In genomic region chrX:69287025-69287540, GRCh38 we compare ENCODE assay signal across 1 cellular context.
A peak's percentile ranks its signal among the peaks of the same experiment; 100 is the strongest.
TF ChIP-seq lines count a peak whose summit lies in the region.

No MANE protein-coding gene starts in this region.

TF ChIP-seq in K562, 482 proteins besides CTCF, POLR2A, EP300 and RAD21 (continued from another document):
- TF ChIP-seq, protein P1, sequence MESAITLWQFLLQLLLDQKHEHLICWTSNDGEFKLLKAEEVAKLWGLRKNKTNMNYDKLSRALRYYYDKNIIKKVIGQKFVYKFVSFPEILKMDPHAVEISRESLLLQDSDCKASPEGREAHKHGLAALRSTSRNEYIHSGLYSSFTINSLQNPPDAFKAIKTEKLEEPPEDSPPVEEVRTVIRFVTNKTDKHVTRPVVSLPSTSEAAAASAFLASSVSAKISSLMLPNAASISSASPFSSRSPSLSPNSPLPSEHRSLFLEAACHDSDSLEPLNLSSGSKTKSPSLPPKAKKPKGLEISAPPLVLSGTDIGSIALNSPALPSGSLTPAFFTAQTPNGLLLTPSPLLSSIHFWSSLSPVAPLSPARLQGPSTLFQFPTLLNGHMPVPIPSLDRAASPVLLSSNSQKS (CRISPR knock-in tag; IDR thresholded peaks at IDR 0.05), result no peak
- TF ChIP-seq MAFG (tag; conservative IDR thresholded peaks at IDR 0.05) (peak; percentile 75), AFF1 (IDR thresholded peaks at IDR 0.05; ENCODE audit: low read depth in 1 of 2, partially characterized antibody in 2 of 2) (no peak), ZNF318 (IDR thresholded peaks at IDR 0.05; ENCODE audit: borderline replicate concordance in 1 of 2, low read depth in 1 of 2) (no peak), ZNF316 (IDR thresholded peaks at IDR 0.05) (peak; percentile 84), ZBTB17 (CRISPR knock-in tag; IDR thresholded peaks at IDR 0.05) (no peak), MAFF (IDR thresholded peaks at IDR 0.05; ENCODE audit: low read length) (peak; percentile 83), CBX8 (IDR thresholded peaks at IDR 0.05; ENCODE audit: borderline replicate concordance, extremely low read depth, low read depth, low read length, poor library complexity, severe bottlenecking) (no peak), SP2 (IDR thresholded peaks at IDR 0.05; ENCODE audit: extremely low read depth, low read depth, low read length, poor library complexity, severe bottlenecking) (no peak), NR2C2 (CRISPR knock-in tag; IDR thresholded peaks at IDR 0.05) (no peak), NR2C2 (tag; IDR thresholded peaks at IDR 0.05) (no peak), C11orf30 (IDR thresholded peaks at IDR 0.05; ENCODE audit: low read depth) (peak; percentile 75), KAT2B (IDR thresholded peaks at IDR 0.05; ENCODE audit: low read depth, low read length) (no peak), MLX (CRISPR knock-in tag; conservative IDR thresholded peaks at IDR 0.05) (no peak), ZSCAN32 (CRISPR knock-in tag; IDR thresholded peaks at IDR 0.05) (no peak), MAFK (IDR thresholded peaks at IDR 0.05; ENCODE audit: low read length) (peak; percentile 89), HEY1 (CRISPR knock-in tag; IDR thresholded peaks at IDR 0.05; ENCODE audit: borderline replicate concordance) (no peak), SMARCE1 (IDR thresholded peaks at IDR 0.05) (no peak)
- TF ChIP-seq, protein P2, sequence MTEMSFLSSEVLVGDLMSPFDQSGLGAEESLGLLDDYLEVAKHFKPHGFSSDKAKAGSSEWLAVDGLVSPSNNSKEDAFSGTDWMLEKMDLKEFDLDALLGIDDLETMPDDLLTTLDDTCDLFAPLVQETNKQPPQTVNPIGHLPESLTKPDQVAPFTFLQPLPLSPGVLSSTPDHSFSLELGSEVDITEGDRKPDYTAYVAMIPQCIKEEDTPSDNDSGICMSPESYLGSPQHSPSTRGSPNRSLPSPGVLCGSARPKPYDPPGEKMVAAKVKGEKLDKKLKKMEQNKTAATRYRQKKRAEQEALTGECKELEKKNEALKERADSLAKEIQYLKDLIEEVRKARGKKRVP (CRISPR knock-in tag; IDR thresholded peaks at IDR 0.05), result no peak
- TF ChIP-seq, protein P3, sequence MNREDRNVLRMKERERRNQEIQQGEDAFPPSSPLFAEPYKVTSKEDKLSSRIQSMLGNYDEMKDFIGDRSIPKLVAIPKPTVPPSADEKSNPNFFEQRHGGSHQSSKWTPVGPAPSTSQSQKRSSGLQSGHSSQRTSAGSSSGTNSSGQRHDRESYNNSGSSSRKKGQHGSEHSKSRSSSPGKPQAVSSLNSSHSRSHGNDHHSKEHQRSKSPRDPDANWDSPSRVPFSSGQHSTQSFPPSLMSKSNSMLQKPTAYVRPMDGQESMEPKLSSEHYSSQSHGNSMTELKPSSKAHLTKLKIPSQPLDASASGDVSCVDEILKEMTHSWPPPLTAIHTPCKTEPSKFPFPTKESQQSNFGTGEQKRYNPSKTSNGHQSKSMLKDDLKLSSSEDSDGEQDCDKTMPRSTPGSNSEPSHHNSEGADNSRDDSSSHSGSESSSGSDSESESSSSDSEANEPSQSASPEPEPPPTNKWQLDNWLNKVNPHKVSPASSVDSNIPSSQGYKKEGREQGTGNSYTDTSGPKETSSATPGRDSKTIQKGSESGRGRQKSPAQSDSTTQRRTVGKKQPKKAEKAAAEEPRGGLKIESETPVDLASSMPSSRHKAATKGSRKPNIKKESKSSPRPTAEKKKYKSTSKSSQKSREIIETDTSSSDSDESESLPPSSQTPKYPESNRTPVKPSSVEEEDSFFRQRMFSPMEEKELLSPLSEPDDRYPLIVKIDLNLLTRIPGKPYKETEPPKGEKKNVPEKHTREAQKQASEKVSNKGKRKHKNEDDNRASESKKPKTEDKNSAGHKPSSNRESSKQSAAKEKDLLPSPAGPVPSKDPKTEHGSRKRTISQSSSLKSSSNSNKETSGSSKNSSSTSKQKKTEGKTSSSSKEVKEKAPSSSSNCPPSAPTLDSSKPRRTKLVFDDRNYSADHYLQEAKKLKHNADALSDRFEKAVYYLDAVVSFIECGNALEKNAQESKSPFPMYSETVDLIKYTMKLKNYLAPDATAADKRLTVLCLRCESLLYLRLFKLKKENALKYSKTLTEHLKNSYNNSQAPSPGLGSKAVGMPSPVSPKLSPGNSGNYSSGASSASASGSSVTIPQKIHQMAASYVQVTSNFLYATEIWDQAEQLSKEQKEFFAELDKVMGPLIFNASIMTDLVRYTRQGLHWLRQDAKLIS (CRISPR knock-in tag; IDR thresholded peaks at IDR 0.05), result no peak
- TF ChIP-seq, protein P4, sequence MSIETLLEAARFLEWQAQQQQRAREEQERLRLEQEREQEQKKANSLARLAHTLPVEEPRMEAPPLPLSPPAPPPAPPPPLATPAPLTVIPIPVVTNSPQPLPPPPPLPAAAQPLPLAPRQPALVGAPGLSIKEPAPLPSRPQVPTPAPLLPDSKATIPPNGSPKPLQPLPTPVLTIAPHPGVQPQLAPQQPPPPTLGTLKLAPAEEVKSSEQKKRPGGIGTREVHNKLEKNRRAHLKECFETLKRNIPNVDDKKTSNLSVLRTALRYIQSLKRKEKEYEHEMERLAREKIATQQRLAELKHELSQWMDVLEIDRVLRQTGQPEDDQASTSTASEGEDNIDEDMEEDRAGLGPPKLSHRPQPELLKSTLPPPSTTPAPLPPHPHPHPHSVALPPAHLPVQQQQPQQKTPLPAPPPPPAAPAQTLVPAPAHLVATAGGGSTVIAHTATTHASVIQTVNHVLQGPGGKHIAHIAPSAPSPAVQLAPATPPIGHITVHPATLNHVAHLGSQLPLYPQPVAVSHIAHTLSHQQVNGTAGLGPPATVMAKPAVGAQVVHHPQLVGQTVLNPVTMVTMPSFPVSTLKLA (conservative IDR thresholded peaks at IDR 0.05), result no peak
- TF ChIP-seq, protein P5, sequence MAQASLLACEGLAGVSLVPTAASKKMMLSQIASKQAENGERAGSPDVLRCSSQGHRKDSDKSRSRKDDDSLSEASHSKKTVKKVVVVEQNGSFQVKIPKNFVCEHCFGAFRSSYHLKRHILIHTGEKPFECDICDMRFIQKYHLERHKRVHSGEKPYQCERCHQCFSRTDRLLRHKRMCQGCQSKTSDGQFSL (CRISPR knock-in tag; IDR thresholded peaks at IDR 0.05), result no peak
- TF ChIP-seq, protein P5 (tag; IDR thresholded peaks at IDR 0.05), result no peak
- TF ChIP-seq, protein P6, sequence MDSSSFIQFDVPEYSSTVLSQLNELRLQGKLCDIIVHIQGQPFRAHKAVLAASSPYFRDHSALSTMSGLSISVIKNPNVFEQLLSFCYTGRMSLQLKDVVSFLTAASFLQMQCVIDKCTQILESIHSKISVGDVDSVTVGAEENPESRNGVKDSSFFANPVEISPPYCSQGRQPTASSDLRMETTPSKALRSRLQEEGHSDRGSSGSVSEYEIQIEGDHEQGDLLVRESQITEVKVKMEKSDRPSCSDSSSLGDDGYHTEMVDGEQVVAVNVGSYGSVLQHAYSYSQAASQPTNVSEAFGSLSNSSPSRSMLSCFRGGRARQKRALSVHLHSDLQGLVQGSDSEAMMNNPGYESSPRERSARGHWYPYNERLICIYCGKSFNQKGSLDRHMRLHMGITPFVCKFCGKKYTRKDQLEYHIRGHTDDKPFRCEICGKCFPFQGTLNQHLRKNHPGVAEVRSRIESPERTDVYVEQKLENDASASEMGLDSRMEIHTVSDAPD (CRISPR knock-in tag; IDR thresholded peaks at IDR 0.05), result no peak
TF ChIP-seq in K562: peak in this region for 5.
